Comparison of ENCODE assay signal across 9 cellular contexts in genomic region chr20:4592316-4593148, GRCh38.
DNase-seq lines count a peak whose midpoint lies in the region; ATAC-seq, FAIRE-seq and TF ChIP-seq lines count a peak whose summit lies in the region.
"Had no signal": no experiment of that assay in that cellular context is flagged by ENCODE, and none has a peak within 500 bp of the region (broad histone marks: within the 10 kb centered on the region; RNA-seq: fewer than 3 reads in every experiment).

No MANE protein-coding gene starts in this region.

- no peak overlapping the region for H3K27ac ChIP-seq in HepG2 (ENCODE audit: extremely low read length, insufficient read depth, low read length)

- peaks cover 22% of the 10 kb centered on the region for H3K4me1 ChIP-seq in HepG2 (ENCODE audit: insufficient read depth, low read length)

- H2AFZ ChIP-seq in HepG2 (ENCODE audit: low read length) = peak overlapping the region; percentile 43

- peak; percentile 69 for FAIRE-seq in HepG2 (lab: Jason Lieb, UNC)
- FAIRE-seq: endometrium had no signal

- H3K27me3 ChIP-seq in MG63 (no peaks in the 10 kb centered on the region), HepG2 (ENCODE audit: control insufficient read depth in 1 of 2, insufficient read depth in 2 of 2, low read length in 2 of 2) (peaks cover 0 to 22% of the 10 kb centered on the region in 2 experiments; a peak in 2 of 5 replicates)

- no peaks in the 10 kb centered on the region for H3K36me3 Mint-ChIP-seq in activated B cell treated with CpG ODN at 0.5 μM for 24 hours (ENCODE audit: low read depth)

- no peak overlapping the region for H3K4me3 ChIP-seq in GM12864 (ENCODE audit: low read depth, low read length)
- no peak overlapping the region for H3K4me3 ChIP-seq in MG63
- H3K4me3 ChIP-seq in HepG2 (replicated peaks in 1 of 3; ENCODE audit: insufficient read depth in 1 of 3, low read depth in 2 of 3, low read length in 3 of 3) = peak overlapping the region; percentile 45 to 69 (median 47)

- TF ChIP-seq RAD21 in HepG2 (CRISPR knock-in tag; IDR thresholded peaks at IDR 0.05) = peak; percentile 100

- H4K20me1 ChIP-seq in HepG2 (ENCODE audit: insufficient read depth, low read length) = no peaks in the 10 kb centered on the region

- no peaks in the 10 kb centered on the region for H3K79me2 ChIP-seq in HepG2 (ENCODE audit: insufficient read depth, low read length)

- intact Hi-C loops in activated B cell treated with CpG ODN at 0.5 μM for 24 hours (cut with micrococcal nuclease) = loop anchor here (1.0 to 5.0 kb wide), 2 partner anchors 916 to 1030 kb away; no protein-coding TSS in a partner anchor
- intact Hi-C loops in HepG2 (cut with micrococcal nuclease; ENCODE audit: unreplicated experiment) = loop anchor here (1.0 to 2.0 kb wide), 2 partner anchors 74 to 482 kb away; no protein-coding TSS in a partner anchor

- CTCF ChIA-PET in activated B cell treated with CpG ODN at 0.5 μM for 24 hours (lab: Charles Lee) (interaction anchor here (1.4 to 2.4 kb wide), 2 partner anchors 10 to 16 kb away, joined by 3 to 7 read pairs; no protein-coding TSS in a partner anchor), HepG2 (lab: Yijun Ruan, JAX; ENCODE audit: low intra/inter-chr PET ratio, low total read pairs) (interaction anchor here (1.3 to 1.9 kb wide), 3 partner anchors 365 to 484 kb away, joined by 3 to 11 read pairs (median 10); no protein-coding TSS in a partner anchor)

- in situ Hi-C loops in HepG2 (cut with HindIII; ENCODE audit: extremely low pct_ligation_motif_present, low pct_unique_long_range_greater_than_20kb) = loop anchor here (10.0 kb wide), 1 partner anchor 478 kb away; no protein-coding TSS in a partner anchor
- in situ Hi-C loops in G401 (cut with HindIII; ENCODE audit: low sequenced_read_pairs) = no loop called here

- H3K36me3 ChIP-seq in MG63 = no peaks in the 10 kb centered on the region
- H3K36me3 ChIP-seq in HepG2 (replicated peaks in 1 of 2; ENCODE audit: control insufficient read depth in 1 of 2, insufficient read depth in 2 of 2, low read length in 2 of 2) = no peaks in the 10 kb centered on the region

- 3% methylated on average over 40 of the region's 46 CpGs for WGBS in HepG2 (ENCODE audit: low lambda C conversion rate)

- TF ChIP-seq POLR2A in HepG2 (IDR thresholded peaks at IDR 0.05; ENCODE audit: insufficient read depth in 1 of 2, low read depth in 2 of 2, low read length in 2 of 2) = no peak

- H3K9me3 Mint-ChIP-seq in activated B cell treated with CpG ODN at 0.5 μM for 24 hours = no peaks in the 10 kb centered on the region

- no peak for DNase-seq in GM12864 (ENCODE audit: low read depth)
- peak; percentile 17 for DNase-seq in MG63
- DNase-seq in activated B cell treated with CpG ODN at 0.5 μM for 24 hours = peak; percentile 67
- DNase-seq in cerebellum (ENCODE audit: low spot score) = peak; percentile 23
- DNase-seq in HepG2 (ENCODE audit: low spot score) = peak; percentile 81
- DNase-seq in stimulated activated CD4-positive, alpha-beta T cell treated with anti-CD3 and anti-CD28 coated beads, TNF-alpha, amount 100 ng/mL, for 1 hour (ENCODE audit: low read depth in 3 of 3, low spot score in 1 of 3) = peak; percentile 6 to 49 (median 13)
- no peak for DNase-seq in G401 (ENCODE audit: low spot score)

- H3K4me2 ChIP-seq in HepG2 (ENCODE audit: low read depth, low read length) = peak overlapping the region; percentile 89

- peaks cover 19% of the 10 kb centered on the region for H3K27me3 Mint-ChIP-seq in activated B cell treated with CpG ODN at 0.5 μM for 24 hours

- H3K9ac ChIP-seq in HepG2 (ENCODE audit: insufficient read depth, low read depth, low read length) = peak overlapping the region; percentile 30; the same call in 1 of the 2 replicates

- H3K9me3 ChIP-seq in MG63 (no peaks in the 10 kb centered on the region), HepG2 (ENCODE audit: low read length) (no peaks in the 10 kb centered on the region)

- peak overlapping the region; percentile 56 for H3K4me3 Mint-ChIP-seq in activated B cell treated with CpG ODN at 0.5 μM for 24 hours

- POLR2A ChIA-PET in activated B cell treated with CpG ODN at 0.5 μM for 24 hours (lab: Charles Lee) = no interaction called here
- POLR2A ChIA-PET in HepG2 (lab: Yijun Ruan, JAX) = interaction anchor here (1.1 kb wide), 1 partner anchor 347 kb away, joined by 3 read pairs; no protein-coding TSS in a partner anchor

- TF ChIP-seq EP300 in HepG2 (IDR thresholded peaks at IDR 0.05; ENCODE audit: low read depth in 2 of 2, low read length in 2 of 2) (peak in 1 of 2 experiments; percentile 63; a peak in 2 of 4 replicates), HepG2 (CRISPR knock-in tag; IDR thresholded peaks at IDR 0.05; ENCODE audit: borderline replicate concordance) (peak; percentile 4; the same call in 1 of the 2 replicates)

- no TSS peak for BruUV-seq in HepG2 (replicated peaks; lab: Mats Ljungman, UMichigan)

- peaks cover 10% of the 10 kb centered on the region for H3K4me1 Mint-ChIP-seq in activated B cell treated with CpG ODN at 0.5 μM for 24 hours

- TF ChIP-seq CTCF in GM12864 (IDR thresholded peaks at IDR 0.05; ENCODE audit: low read depth, low read length, missing control alignments) (peak; percentile 86), activated B cell treated with CpG ODN at 0.5 μM for 24 hours (IDR thresholded peaks at IDR 0.05) (peak; percentile 94), HepG2 (CRISPR knock-in tag; IDR thresholded peaks at IDR 0.05) (peak; percentile 96)

- peak; percentile 80 for ATAC-seq in activated B cell treated with CpG ODN at 0.5 μM for 24 hours (ENCODE audit: low read depth)
- ATAC-seq in HepG2 = peak; percentile 96
- no peak for ATAC-seq in GM21390 (IDR thresholded peaks at IDR 0.05; ENCODE audit: unreplicated experiment)

- no peak overlapping the region for H3K27ac Mint-ChIP-seq in activated B cell treated with CpG ODN at 0.5 μM for 24 hours

TF ChIP-seq in HepG2, 621 proteins besides CTCF, POLR2A, EP300 and RAD21 (continues in another document):
- 0 out of 2 replicates have a peak, but pooled peaks have one; percentile 32 for TF ChIP-seq KLF12 (CRISPR knock-in tag; IDR thresholded peaks at IDR 0.05; ENCODE audit: borderline replicate concordance)
- TF ChIP-seq, protein P1, sequence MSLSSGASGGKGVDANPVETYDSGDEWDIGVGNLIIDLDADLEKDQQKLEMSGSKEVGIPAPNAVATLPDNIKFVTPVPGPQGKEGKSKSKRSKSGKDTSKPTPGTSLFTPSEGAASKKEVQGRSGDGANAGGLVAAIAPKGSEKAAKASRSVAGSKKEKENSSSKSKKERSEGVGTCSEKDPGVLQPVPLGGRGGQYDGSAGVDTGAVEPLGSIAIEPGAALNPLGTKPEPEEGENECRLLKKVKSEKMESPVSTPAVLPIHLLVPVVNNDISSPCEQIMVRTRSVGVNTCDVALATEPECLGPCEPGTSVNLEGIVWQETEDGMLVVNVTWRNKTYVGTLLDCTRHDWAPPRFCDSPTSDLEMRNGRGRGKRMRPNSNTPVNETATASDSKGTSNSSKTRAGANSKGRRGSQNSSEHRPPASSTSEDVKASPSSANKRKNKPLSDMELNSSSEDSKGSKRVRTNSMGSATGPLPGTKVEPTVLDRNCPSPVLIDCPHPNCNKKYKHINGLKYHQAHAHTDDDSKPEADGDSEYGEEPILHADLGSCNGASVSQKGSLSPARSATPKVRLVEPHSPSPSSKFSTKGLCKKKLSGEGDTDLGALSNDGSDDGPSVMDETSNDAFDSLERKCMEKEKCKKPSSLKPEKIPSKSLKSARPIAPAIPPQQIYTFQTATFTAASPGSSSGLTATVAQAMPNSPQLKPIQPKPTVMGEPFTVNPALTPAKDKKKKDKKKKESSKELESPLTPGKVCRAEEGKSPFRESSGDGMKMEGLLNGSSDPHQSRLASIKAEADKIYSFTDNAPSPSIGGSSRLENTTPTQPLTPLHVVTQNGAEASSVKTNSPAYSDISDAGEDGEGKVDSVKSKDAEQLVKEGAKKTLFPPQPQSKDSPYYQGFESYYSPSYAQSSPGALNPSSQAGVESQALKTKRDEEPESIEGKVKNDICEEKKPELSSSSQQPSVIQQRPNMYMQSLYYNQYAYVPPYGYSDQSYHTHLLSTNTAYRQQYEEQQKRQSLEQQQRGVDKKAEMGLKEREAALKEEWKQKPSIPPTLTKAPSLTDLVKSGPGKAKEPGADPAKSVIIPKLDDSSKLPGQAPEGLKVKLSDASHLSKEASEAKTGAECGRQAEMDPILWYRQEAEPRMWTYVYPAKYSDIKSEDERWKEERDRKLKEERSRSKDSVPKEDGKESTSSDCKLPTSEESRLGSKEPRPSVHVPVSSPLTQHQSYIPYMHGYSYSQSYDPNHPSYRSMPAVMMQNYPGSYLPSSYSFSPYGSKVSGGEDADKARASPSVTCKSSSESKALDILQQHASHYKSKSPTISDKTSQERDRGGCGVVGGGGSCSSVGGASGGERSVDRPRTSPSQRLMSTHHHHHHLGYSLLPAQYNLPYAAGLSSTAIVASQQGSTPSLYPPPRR (CRISPR knock-in tag; IDR thresholded peaks at IDR 0.05; ENCODE audit: borderline replicate concordance) = peak; percentile 43; the same call in 1 of the 2 replicates
- TF ChIP-seq, protein P2, sequence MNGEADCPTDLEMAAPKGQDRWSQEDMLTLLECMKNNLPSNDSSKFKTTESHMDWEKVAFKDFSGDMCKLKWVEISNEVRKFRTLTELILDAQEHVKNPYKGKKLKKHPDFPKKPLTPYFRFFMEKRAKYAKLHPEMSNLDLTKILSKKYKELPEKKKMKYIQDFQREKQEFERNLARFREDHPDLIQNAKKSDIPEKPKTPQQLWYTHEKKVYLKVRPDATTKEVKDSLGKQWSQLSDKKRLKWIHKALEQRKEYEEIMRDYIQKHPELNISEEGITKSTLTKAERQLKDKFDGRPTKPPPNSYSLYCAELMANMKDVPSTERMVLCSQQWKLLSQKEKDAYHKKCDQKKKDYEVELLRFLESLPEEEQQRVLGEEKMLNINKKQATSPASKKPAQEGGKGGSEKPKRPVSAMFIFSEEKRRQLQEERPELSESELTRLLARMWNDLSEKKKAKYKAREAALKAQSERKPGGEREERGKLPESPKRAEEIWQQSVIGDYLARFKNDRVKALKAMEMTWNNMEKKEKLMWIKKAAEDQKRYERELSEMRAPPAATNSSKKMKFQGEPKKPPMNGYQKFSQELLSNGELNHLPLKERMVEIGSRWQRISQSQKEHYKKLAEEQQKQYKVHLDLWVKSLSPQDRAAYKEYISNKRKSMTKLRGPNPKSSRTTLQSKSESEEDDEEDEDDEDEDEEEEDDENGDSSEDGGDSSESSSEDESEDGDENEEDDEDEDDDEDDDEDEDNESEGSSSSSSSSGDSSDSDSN (CRISPR knock-in tag; IDR thresholded peaks at IDR 0.05) = peak; percentile 68; the same call in 1 of the 2 replicates

Comparison
In these comparisons a context has a peak if more than half of its experiments do, and no peak if none do; other contexts are left out.
1. DNase-seq: peak in MG63 (single experiment), activated B cell treated with CpG ODN at 0.5 μM for 24 hours (single experiment), cerebellum (single experiment), HepG2 (single experiment) and stimulated activated CD4-positive, alpha-beta T cell treated with anti-CD3 and anti-CD28 coated beads, TNF-alpha, amount 100 ng/mL, for 1 hour (3 of 3); none in GM12864 (single experiment) and G401 (single experiment).
2. H3K4me3 ChIP-seq: peak in HepG2 (3 of 3); none in GM12864 (single experiment) and MG63 (single experiment).
3. Peak in every context shown above with its lines, with median percentiles within 50 percentile points of each other: CTCF ChIP-seq.